ENCODE assay signal across 8 cellular contexts in genomic region chr2:16613475-16613874, GRCh38. TPM values are rescaled to one million over a fixed set of nuclear protein-coding genes. Genes with fewer than 3 reads are reported as not detected.
A peak's percentile ranks its signal among the peaks of the same experiment; 100 is the strongest.
DNase-seq lines count a peak whose midpoint lies in the region; ATAC-seq and TF ChIP-seq lines count a peak whose summit lies in the region.

No MANE protein-coding gene starts in this region.

- peak in 1 of 2 donors; percentile 24 for ATAC-seq in naive B cell (ENCODE audit: low read depth in 2 of 2)
- ATAC-seq in GM19397 (IDR thresholded peaks at IDR 0.05; ENCODE audit: unreplicated experiment): no peak
- ATAC-seq in GM18870 (IDR thresholded peaks at IDR 0.05; ENCODE audit: unreplicated experiment): no peak
- ATAC-seq in GM21390 (IDR thresholded peaks at IDR 0.05; ENCODE audit: unreplicated experiment): no peak

- TF ChIP-seq CTCF in GM12872 (IDR thresholded peaks at IDR 0.05; ENCODE audit: insufficient read depth, low read depth, low read length) (peak; percentile 43; the same call in 2 of the 3 replicates), astrocyte of the spinal cord (IDR thresholded peaks at IDR 0.05; ENCODE audit: low read depth, low read length) (peak; percentile 47)

- H3K4me3 ChIP-seq in astrocyte of the spinal cord (ENCODE audit: low read depth, low read length): no peak overlapping the region

- no peaks in the 10 kb centered on the region for H3K27me3 Mint-ChIP-seq in naive B cell

- H3K36me3 Mint-ChIP-seq in naive B cell: peaks cover 0 to 36% of the 10 kb centered on the region in 2 donors

- H3K4me3 Mint-ChIP-seq in naive B cell: no peak overlapping the region

- H3K4me1 Mint-ChIP-seq in naive B cell: peaks cover 40 to 54% (median 50%) of the 10 kb centered on the region in 3 donors

- H3K9me3 Mint-ChIP-seq in naive B cell: no peaks in the 10 kb centered on the region

- in situ Hi-C loops in astrocyte of the spinal cord (cut with HindIII; ENCODE audit: low sequenced_read_pairs): no loop called here

- H3K27ac Mint-ChIP-seq in naive B cell: no peak overlapping the region

- DNase-seq in NCI-H1105 (lab: John Stamatoyannopoulos, UW): peak; percentile 42
- peak; percentile 43 for DNase-seq in astrocyte of the spinal cord (ENCODE audit: low read depth, low spot score)
- DNase-seq in naive B cell: peak; percentile 46
- DNase-seq in activated CD8-positive, alpha-beta memory T cell treated with anti-CD3 and anti-CD28 coated beads, Interleukin-2, amount 50 U/mL, for 48 hours: no peak

RNA-seq across cellular contexts. Expression of gene CYRIA, which starts 52.2 kb away (rescaled TPM):
- 10 to 100 TPM; 14.7 to 24.5 (median 17.6) TPM for polyA plus RNA-seq in naive B cell (ENCODE audit: low read depth in 6 of 6)
